ENCODE assay signal across 18 cellular contexts in the genomic region with DNA sequence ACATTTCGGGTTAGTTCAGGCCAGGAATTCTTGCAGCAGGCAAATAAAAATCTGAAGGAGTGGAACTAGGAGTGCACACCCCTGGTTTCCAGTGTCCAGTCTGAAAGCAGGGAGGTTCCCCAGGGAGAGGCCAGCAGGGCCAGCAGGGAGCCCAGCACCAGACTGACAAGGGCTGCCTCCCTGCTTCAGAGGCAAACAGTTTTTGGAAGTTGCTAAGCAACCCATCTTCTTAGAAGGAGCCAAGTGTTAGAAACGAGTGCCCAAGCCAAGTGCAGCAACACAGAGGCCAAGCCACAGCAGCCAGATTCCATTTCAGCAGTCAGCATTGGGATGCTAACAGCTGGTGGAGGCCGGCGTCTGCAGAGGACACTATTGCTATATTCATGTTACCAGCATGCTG.
DNase-seq lines count a peak whose midpoint lies in the region; ATAC-seq and TF ChIP-seq lines count a peak whose summit lies in the region.
"Had no signal": no experiment of that assay in that cellular context is flagged by ENCODE, and none has a peak within 500 bp of the region (broad histone marks: within the 10 kb centered on the region; RNA-seq: fewer than 3 reads in every experiment).

No MANE protein-coding gene starts in this region.

- H3K27ac ChIP-seq in heart left ventricle (no peak overlapping the region), breast epithelium (no peak overlapping the region)
- H3K27ac ChIP-seq: body of pancreas, vagina had no signal

- no peak overlapping the region for H3K4me3 Mint-ChIP-seq in stimulated activated memory B cell treated with anti-CD40 and anti-IgM and Interleukin-4, amounts not matched to agents 10 μg/mL and 1 μg/mL and 100 μg/mL, for 72 hours
- H3K4me3 Mint-ChIP-seq in T-helper 17 cell = no peak overlapping the region
- H3K4me3 Mint-ChIP-seq: activated CD8-positive, alpha-beta T cell treated with anti-CD3 and anti-CD28 coated beads for 36 hours; effector memory CD8-positive, alpha-beta T cell had no signal

- H3K36me3 ChIP-seq in heart left ventricle = no peaks in the 10 kb centered on the region
- H3K36me3 ChIP-seq in breast epithelium = no peaks in the 10 kb centered on the region
- H3K36me3 ChIP-seq: vagina had no signal

- intact Hi-C loops in heart left ventricle (cut with DNase I) (no loop called here), breast epithelium (cut with DNase I; ENCODE audit: low total_unique reads) (no loop called here)

- no peaks in the 10 kb centered on the region for H3K9me3 Mint-ChIP-seq in stimulated activated memory B cell treated with anti-CD40 and anti-IgM and Interleukin-4, amounts not matched to agents 10 μg/mL and 1 μg/mL and 100 μg/mL, for 72 hours
- H3K9me3 Mint-ChIP-seq: activated CD8-positive, alpha-beta T cell treated with anti-CD3 and anti-CD28 coated beads for 36 hours; effector memory CD8-positive, alpha-beta T cell had no signal

- H3K4me1 ChIP-seq in heart left ventricle (no peaks in the 10 kb centered on the region), breast epithelium (no peaks in the 10 kb centered on the region)
- H3K4me1 ChIP-seq: body of pancreas had no signal

- TF ChIP-seq CTCF in heart left ventricle (IDR thresholded peaks at IDR 0.05) = no peak
- TF ChIP-seq CTCF in breast epithelium (IDR thresholded peaks at IDR 0.05) = no peak
- no peak for TF ChIP-seq CTCF in GM13977 (IDR thresholded peaks at IDR 0.05; ENCODE audit: extremely low read depth, insufficient read depth, missing control alignments)

- in situ Hi-C loops in GM13977 (cut with MboI; ENCODE audit: low pct_unique_long_range_greater_than_20kb, low sequenced_read_pairs, unreplicated experiment) = no loop called here

- peaks cover 27% of the 10 kb centered on the region for H3K4me1 Mint-ChIP-seq in stimulated activated memory B cell treated with anti-CD40 and anti-IgM and Interleukin-4, amounts not matched to agents 10 μg/mL and 1 μg/mL and 100 μg/mL, for 72 hours
- H3K4me1 Mint-ChIP-seq in T-helper 17 cell = peaks cover 2% of the 10 kb centered on the region

- H3K4me3 ChIP-seq in heart left ventricle (no peak overlapping the region), breast epithelium (no peak overlapping the region)
- H3K4me3 ChIP-seq: body of pancreas, vagina had no signal

- WGBS in heart left ventricle, 4 donors = 44 to 58% (median 45%) methylated on average over 4 of the region's 4 CpGs

- no peak for TF ChIP-seq POLR2A in heart left ventricle (IDR thresholded peaks at IDR 0.05)
- TF ChIP-seq POLR2A in breast epithelium (IDR thresholded peaks at IDR 0.05) = no peak

- H3K27me3 ChIP-seq in heart left ventricle (no peaks in the 10 kb centered on the region), breast epithelium (peaks cover 0 to 9% of the 10 kb centered on the region in 2 donors)
- H3K27me3 ChIP-seq: body of pancreas, vagina had no signal

- no peak overlapping the region for H3K27ac Mint-ChIP-seq in stimulated activated memory B cell treated with anti-CD40 and anti-IgM and Interleukin-4, amounts not matched to agents 10 μg/mL and 1 μg/mL and 100 μg/mL, for 72 hours
- H3K27ac Mint-ChIP-seq in T-helper 17 cell = no peak overlapping the region
- H3K27ac Mint-ChIP-seq: activated CD8-positive, alpha-beta T cell treated with anti-CD3 and anti-CD28 coated beads for 36 hours; effector memory CD8-positive, alpha-beta T cell; progenitor cell of endocrine pancreas had no signal

- ATAC-seq in GM21529 (IDR thresholded peaks at IDR 0.05; ENCODE audit: unreplicated experiment) (peak; percentile 30), heart left ventricle (peak; percentile 18 to 69 (median 46)), T-helper 17 cell (no peak)
- no peak for ATAC-seq in stimulated activated memory B cell treated with anti-CD40 and anti-IgM and Interleukin-4, amounts not matched to agents 10 μg/mL and 1 μg/mL and 100 μg/mL, for 72 hours
- ATAC-seq: activated CD8-positive, alpha-beta T cell treated with anti-CD3 and anti-CD28 coated beads for 36 hours; body of pancreas; effector memory CD8-positive, alpha-beta T cell; HCT116 had no signal

- H3K36me3 Mint-ChIP-seq in stimulated activated memory B cell treated with anti-CD40 and anti-IgM and Interleukin-4, amounts not matched to agents 10 μg/mL and 1 μg/mL and 100 μg/mL, for 72 hours = no peaks in the 10 kb centered on the region
- H3K36me3 Mint-ChIP-seq in T-helper 17 cell (ENCODE audit: low read depth) = no peaks in the 10 kb centered on the region

- DNase-seq in DMS 273 treated with DMSO at 0.1 percent for 48 hours (lab: John Stamatoyannopoulos, UW) (peak; percentile 13), NCI-H524 treated with DMSO at 0.1 percent for 48 hours (lab: John Stamatoyannopoulos, UW) (peak; percentile 34), heart left ventricle (peak in 1 of 5 donors; percentile 37), breast epithelium (ENCODE audit: low spot score in 2 of 2) (no peak), T-helper 17 cell (no peak), GM13977 (ENCODE audit: low spot score) (no peak)
- DNase-seq: activated CD8-positive, alpha-beta T cell treated with anti-CD3 and anti-CD28 coated beads for 36 hours; body of pancreas; DMS53; effector memory CD8-positive, alpha-beta T cell; NCI-H1092 treated with DMSO at 0.1 percent for 48 hours; NCI-H510A; stimulated activated CD4-positive, alpha-beta T cell treated with anti-CD3 and anti-CD28 coated beads, Interleukin-1b, Interleukin-23, amount 100 ng/mL, for 48 hours had no signal

- peaks cover 15% of the 10 kb centered on the region for H3K27me3 Mint-ChIP-seq in stimulated activated memory B cell treated with anti-CD40 and anti-IgM and Interleukin-4, amounts not matched to agents 10 μg/mL and 1 μg/mL and 100 μg/mL, for 72 hours
- H3K27me3 Mint-ChIP-seq in T-helper 17 cell = peaks cover 62% of the 10 kb centered on the region
- H3K27me3 Mint-ChIP-seq: activated CD8-positive, alpha-beta T cell treated with anti-CD3 and anti-CD28 coated beads for 36 hours had no signal

- H3K9me3 ChIP-seq in heart left ventricle = peaks cover 0 to 15% (median 0%) of the 10 kb centered on the region in 12 donors
- peaks cover 0 to under 1% of the 10 kb centered on the region in 2 donors for H3K9me3 ChIP-seq in breast epithelium
- no peaks in the 10 kb centered on the region for H3K9me3 ChIP-seq in T-helper 17 cell (ENCODE audit: control insufficient read depth, low read length, poor library complexity, severe bottlenecking)
- H3K9me3 ChIP-seq: body of pancreas, vagina had no signal

Comparison
In these comparisons a context has a peak if more than half of its experiments do, and no peak if none do; other contexts are left out.
1. DNase-seq: peak in DMS 273 treated with DMSO at 0.1 percent for 48 hours (single experiment) and NCI-H524 treated with DMSO at 0.1 percent for 48 hours (single experiment); none in breast epithelium (0 of 2), T-helper 17 cell (0 of 3) and GM13977 (single experiment).
2. ATAC-seq: peak in GM21529 (single experiment) and heart left ventricle (4 of 4); none in stimulated activated memory B cell treated with anti-CD40 and anti-IgM and Interleukin-4, amounts not matched to agents 10 μg/mL and 1 μg/mL and 100 μg/mL, for 72 hours (single experiment) and T-helper 17 cell (single experiment).